1 cellular context compared by ENCODE assay signal in genomic region chr16:81405702-81406113, GRCh38.
A peak's percentile ranks its signal among the peaks of the same experiment; 100 is the strongest.
TF ChIP-seq lines count a peak whose summit lies in the region.

No MANE protein-coding gene starts in this region.

TF ChIP-seq in HepG2, 621 proteins besides CTCF, POLR2A, EP300 and RAD21 (continued from another document and continues in another):
- no peak for TF ChIP-seq SIX1 (CRISPR knock-in tag; IDR thresholded peaks at IDR 0.05; ENCODE audit: borderline replicate concordance)
- peak; percentile 77 for TF ChIP-seq ARID5B (CRISPR knock-in tag; IDR thresholded peaks at IDR 0.05)
- TF ChIP-seq ARID3A (IDR thresholded peaks at IDR 0.05; ENCODE audit: low read depth, low read length), result peak; percentile 81; the same call in 1 of the 2 replicates
- TF ChIP-seq ZNF326 (CRISPR knock-in tag; IDR thresholded peaks at IDR 0.05; ENCODE audit: borderline replicate concordance), result no peak
- no peak for TF ChIP-seq MTERF4 (CRISPR knock-in tag; IDR thresholded peaks at IDR 0.05)
- no peak for TF ChIP-seq WIZ (CRISPR knock-in tag; IDR thresholded peaks at IDR 0.05)
- peak; percentile 37; the same call in 1 of the 2 replicates for TF ChIP-seq ZGPAT (CRISPR knock-in tag; IDR thresholded peaks at IDR 0.05)
- no peak for TF ChIP-seq ZHX2 (IDR thresholded peaks at IDR 0.05; ENCODE audit: low read depth)
- no peak for TF ChIP-seq ZHX2 (CRISPR knock-in tag; IDR thresholded peaks at IDR 0.05; ENCODE audit: borderline replicate concordance)
- TF ChIP-seq GATAD2A (CRISPR knock-in tag; IDR thresholded peaks at IDR 0.05), result peak; percentile 57
- no peak for TF ChIP-seq ZBTB7B (CRISPR knock-in tag; IDR thresholded peaks at IDR 0.05)
- peak; percentile 57; the same call in 1 of the 2 replicates for TF ChIP-seq RXRA (CRISPR knock-in tag; IDR thresholded peaks at IDR 0.05)
- TF ChIP-seq THYN1 (CRISPR knock-in tag; IDR thresholded peaks at IDR 0.05; ENCODE audit: borderline replicate concordance, low read depth), result no peak
- no peak for TF ChIP-seq ZNF792 (CRISPR knock-in tag; IDR thresholded peaks at IDR 0.05)
- no peak for TF ChIP-seq KDM4B (CRISPR knock-in tag; IDR thresholded peaks at IDR 0.05)
- TF ChIP-seq ZNF839 (CRISPR knock-in tag; IDR thresholded peaks at IDR 0.05; ENCODE audit: borderline replicate concordance), result no peak
- no peak for TF ChIP-seq ATRX (CRISPR knock-in tag; IDR thresholded peaks at IDR 0.05; ENCODE audit: borderline replicate concordance)
- TF ChIP-seq ASH2L (IDR thresholded peaks at IDR 0.05; ENCODE audit: insufficient read length, low read depth, low read length), result peak; percentile 52
- peak; percentile 58 for TF ChIP-seq TBL1XR1 (IDR thresholded peaks at IDR 0.05; ENCODE audit: borderline replicate concordance, low read length, partially characterized antibody)
- TF ChIP-seq HNF4A (CRISPR knock-in tag; IDR thresholded peaks at IDR 0.05), result peak; percentile 48
- TF ChIP-seq RXRB (CRISPR knock-in tag; IDR thresholded peaks at IDR 0.05; ENCODE audit: borderline replicate concordance), result no peak
- 0 out of 2 replicates have a peak, but pooled peaks have one; percentile 10 for TF ChIP-seq ZBTB43 (CRISPR knock-in tag; conservative IDR thresholded peaks at IDR 0.05)
- TF ChIP-seq ZNF776 (CRISPR knock-in tag; IDR thresholded peaks at IDR 0.05), result no peak
- no peak for TF ChIP-seq ZNF740 (CRISPR knock-in tag; IDR thresholded peaks at IDR 0.05)
- TF ChIP-seq FUBP1 (CRISPR knock-in tag; IDR thresholded peaks at IDR 0.05; ENCODE audit: borderline replicate concordance), result no peak
- TF ChIP-seq MED1 (CRISPR knock-in tag; IDR thresholded peaks at IDR 0.05), result 0 out of 2 replicates have a peak, but pooled peaks have one; percentile 37
- no peak for TF ChIP-seq SMARCC2 (IDR thresholded peaks at IDR 0.05)
- no peak for TF ChIP-seq DRAP1 (CRISPR knock-in tag; IDR thresholded peaks at IDR 0.05)
- TF ChIP-seq KLF12 (CRISPR knock-in tag; IDR thresholded peaks at IDR 0.05; ENCODE audit: borderline replicate concordance), result 0 out of 2 replicates have a peak, but pooled peaks have one; percentile 33
- TF ChIP-seq ZNF205 (CRISPR knock-in tag; IDR thresholded peaks at IDR 0.05), result peak; percentile 87
- no peak for TF ChIP-seq ZBTB14 (CRISPR knock-in tag; IDR thresholded peaks at IDR 0.05)
- no peak for TF ChIP-seq ZNF350 (CRISPR knock-in tag; IDR thresholded peaks at IDR 0.05; ENCODE audit: borderline replicate concordance, low read depth)
- TF ChIP-seq HDAC1 (CRISPR knock-in tag; IDR thresholded peaks at IDR 0.05), result 0 out of 2 replicates have a peak, but pooled peaks have one; percentile 24
- TF ChIP-seq GATAD1 (CRISPR knock-in tag; IDR thresholded peaks at IDR 0.05), result no peak
- TF ChIP-seq NRL (CRISPR knock-in tag; IDR thresholded peaks at IDR 0.05; ENCODE audit: borderline replicate concordance), result no peak
- no peak for TF ChIP-seq ZFX (CRISPR knock-in tag; IDR thresholded peaks at IDR 0.05; ENCODE audit: low read depth)
- TF ChIP-seq HDAC2 (CRISPR knock-in tag; IDR thresholded peaks at IDR 0.05), result peak; percentile 58
- no peak for TF ChIP-seq REXO4 (CRISPR knock-in tag; IDR thresholded peaks at IDR 0.05; ENCODE audit: borderline replicate concordance)
- TF ChIP-seq PAWR (CRISPR knock-in tag; IDR thresholded peaks at IDR 0.05; ENCODE audit: borderline replicate concordance), result no peak
